10 cellular contexts compared by ENCODE assay signal in the genomic region with DNA sequence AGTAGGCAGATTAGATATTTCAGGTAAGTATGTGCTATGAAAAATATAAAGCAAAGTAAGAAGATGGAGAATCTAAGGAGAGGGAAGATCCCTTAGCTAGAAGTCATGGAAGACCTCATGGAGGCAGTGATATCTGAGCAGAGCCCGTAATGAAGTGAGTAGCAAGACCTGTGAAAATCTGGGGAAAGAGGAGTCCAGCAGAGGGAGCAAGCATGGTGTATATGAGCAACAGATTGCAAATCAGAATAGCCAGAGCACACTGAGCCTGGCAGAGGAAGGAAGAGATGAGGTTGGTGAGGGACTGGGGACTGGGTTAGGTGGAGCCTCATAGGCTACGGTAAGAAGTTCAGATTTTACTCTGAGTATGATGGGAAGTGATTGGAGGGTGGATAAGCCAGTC. TPM values are rescaled to one million over a fixed set of nuclear protein-coding genes. Genes with fewer than 3 reads are reported as not detected.
DNase-seq lines count a peak whose midpoint lies in the region; ATAC-seq and TF ChIP-seq lines count a peak whose summit lies in the region.
"Had no signal": no experiment of that assay in that cellular context is flagged by ENCODE, and none has a peak within 500 bp of the region (broad histone marks: within the 10 kb centered on the region; RNA-seq: fewer than 3 reads in every experiment).

No MANE protein-coding gene starts in this region.

- POLR2A ChIA-PET in activated CD4-positive, alpha-beta T cell treated with anti-CD3 and anti-CD28 coated beads, Interleukin-2, amount 10 ng/mL, durations not matched to agents 7 days and 5 days (lab: Charles Lee), result no interaction called here

- CTCF ChIA-PET in activated CD4-positive, alpha-beta T cell treated with anti-CD3 and anti-CD28 coated beads, Interleukin-2, amount 10 ng/mL, durations not matched to agents 7 days and 5 days (lab: Charles Lee), result interaction anchor here (1.8 kb wide), 1 partner anchor 112 kb away, joined by 6 read pairs; no protein-coding TSS in a partner anchor

- TF ChIP-seq CTCF in cardiac fibroblast (IDR thresholded peaks at IDR 0.05; ENCODE audit: low read depth, low read length) (peak; percentile 46), osteocyte (IDR thresholded peaks at IDR 0.05) (peak; percentile 43)

- H3K9me3 Mint-ChIP-seq in activated CD4-positive, alpha-beta T cell treated with anti-CD3 and anti-CD28 coated beads, Interleukin-2, amount 10 ng/mL, durations not matched to agents 7 days and 5 days, result no peaks in the 10 kb centered on the region
- H3K9me3 Mint-ChIP-seq in osteocyte (ENCODE audit: unreplicated experiment), result no peaks in the 10 kb centered on the region
- H3K9me3 Mint-ChIP-seq in activated T-helper 17 cell treated with anti-CD3 and anti-CD28 coated beads, Interleukin-2, amount 50 U/mL, for 72 hours, result no peaks in the 10 kb centered on the region
- H3K9me3 Mint-ChIP-seq: memory B cell had no signal

- DNase-seq in activated CD4-positive, alpha-beta T cell treated with anti-CD3 and anti-CD28 coated beads, Interleukin-2, amount 10 ng/mL, durations not matched to agents 7 days and 5 days, result peak; percentile 27
- no peak for DNase-seq in activated CD4-positive, alpha-beta T cell treated with anti-CD3 and anti-CD28 coated beads, Interleukin-2, amount 50 U/mL, for 48 hours
- DNase-seq in NCI-H460 (ENCODE audit: extremely low read depth, low read depth), result peak; percentile 34
- peak; percentile 58 to 60 for DNase-seq in cardiac fibroblast (ENCODE audit: low read depth in 2 of 2)
- DNase-seq in osteocyte (ENCODE audit: extremely low spot score, unreplicated experiment), result no peak
- no peak for DNase-seq in activated naive CD4-positive, alpha-beta T cell treated with anti-CD3 and anti-CD28 coated beads, Interleukin-2, amount 50 U/mL, for 16 hours

- no peaks in the 10 kb centered on the region for H3K36me3 Mint-ChIP-seq in activated CD4-positive, alpha-beta T cell treated with anti-CD3 and anti-CD28 coated beads, Interleukin-2, amount 10 ng/mL, durations not matched to agents 7 days and 5 days (ENCODE audit: low read depth)
- H3K36me3 Mint-ChIP-seq in osteocyte (ENCODE audit: unreplicated experiment), result no peaks in the 10 kb centered on the region
- no peaks in the 10 kb centered on the region for H3K36me3 Mint-ChIP-seq in activated T-helper 17 cell treated with anti-CD3 and anti-CD28 coated beads, Interleukin-2, amount 50 U/mL, for 72 hours (ENCODE audit: low read depth)
- H3K36me3 Mint-ChIP-seq: memory B cell had no signal

- no peaks in the 10 kb centered on the region for H3K4me1 Mint-ChIP-seq in activated CD4-positive, alpha-beta T cell treated with anti-CD3 and anti-CD28 coated beads, Interleukin-2, amount 10 ng/mL, durations not matched to agents 7 days and 5 days
- no peaks in the 10 kb centered on the region for H3K4me1 Mint-ChIP-seq in osteocyte (ENCODE audit: unreplicated experiment)
- H3K4me1 Mint-ChIP-seq in activated T-helper 17 cell treated with anti-CD3 and anti-CD28 coated beads, Interleukin-2, amount 50 U/mL, for 72 hours, result no peaks in the 10 kb centered on the region
- H3K4me1 Mint-ChIP-seq: memory B cell had no signal

- no peak for ATAC-seq in activated T-helper 17 cell treated with anti-CD3 and anti-CD28 coated beads, Interleukin-2, amount 50 U/mL, for 72 hours (replicated peaks)
- no peak for ATAC-seq in GM19351 (IDR thresholded peaks at IDR 0.05; ENCODE audit: unreplicated experiment)
- ATAC-seq: Right ventricle myocardium inferior had no signal

- H3K4me3 ChIP-seq in cardiac fibroblast (replicated peaks in 1 of 2; ENCODE audit: low read depth in 2 of 2, low read length in 2 of 2), result no peak overlapping the region

- H3K27me3 Mint-ChIP-seq in activated CD4-positive, alpha-beta T cell treated with anti-CD3 and anti-CD28 coated beads, Interleukin-2, amount 10 ng/mL, durations not matched to agents 7 days and 5 days, result peaks cover 7% of the 10 kb centered on the region
- H3K27me3 Mint-ChIP-seq in osteocyte (ENCODE audit: unreplicated experiment), result peaks cover 6% of the 10 kb centered on the region
- no peaks in the 10 kb centered on the region for H3K27me3 Mint-ChIP-seq in activated T-helper 17 cell treated with anti-CD3 and anti-CD28 coated beads, Interleukin-2, amount 50 U/mL, for 72 hours
- H3K27me3 Mint-ChIP-seq: memory B cell had no signal

- H3K27ac Mint-ChIP-seq in activated CD4-positive, alpha-beta T cell treated with anti-CD3 and anti-CD28 coated beads, Interleukin-2, amount 10 ng/mL, durations not matched to agents 7 days and 5 days, result no peak overlapping the region
- no peak overlapping the region for H3K27ac Mint-ChIP-seq in osteocyte (ENCODE audit: unreplicated experiment)
- no peak overlapping the region for H3K27ac Mint-ChIP-seq in activated T-helper 17 cell treated with anti-CD3 and anti-CD28 coated beads, Interleukin-2, amount 50 U/mL, for 72 hours
- H3K27ac Mint-ChIP-seq: memory B cell had no signal

- H3K4me3 Mint-ChIP-seq in activated CD4-positive, alpha-beta T cell treated with anti-CD3 and anti-CD28 coated beads, Interleukin-2, amount 10 ng/mL, durations not matched to agents 7 days and 5 days, result no peak overlapping the region
- no peak overlapping the region for H3K4me3 Mint-ChIP-seq in osteocyte (ENCODE audit: unreplicated experiment)
- no peak overlapping the region for H3K4me3 Mint-ChIP-seq in activated T-helper 17 cell treated with anti-CD3 and anti-CD28 coated beads, Interleukin-2, amount 50 U/mL, for 72 hours
- H3K4me3 Mint-ChIP-seq: memory B cell had no signal

RNA-seq across cellular contexts. Expression of gene LHFPL7, which starts 9.4 kb away (rescaled TPM):
- not detected for total RNA-seq in activated CD4-positive, alpha-beta T cell treated with anti-CD3 and anti-CD28 coated beads, Interleukin-2, amount 10 ng/mL, durations not matched to agents 7 days and 5 days
- total RNA-seq in NCI-H460 (2014; rRNA removed; shearing (Covaris generic)), result not detected in 2 replicates
- polyA plus RNA-seq in NCI-H460 (2014; cell fraction: nucleus; rRNA removed), result not detected in 2 replicates
- not detected in 2 replicates for total RNA-seq in osteocyte
- not detected for total RNA-seq in activated T-helper 17 cell treated with anti-CD3 and anti-CD28 coated beads, Interleukin-2, amount 50 U/mL, for 72 hours
- total RNA-seq: Right ventricle myocardium inferior had no signal

RNA-seq across cellular contexts. Expression of gene KIAA1671, which starts 15.4 kb away (rescaled TPM):
- 10 to 100 TPM; 25.4 to 27.0 TPM for total RNA-seq in activated CD4-positive, alpha-beta T cell treated with anti-CD3 and anti-CD28 coated beads, Interleukin-2, amount 10 ng/mL, durations not matched to agents 7 days and 5 days
- total RNA-seq in NCI-H460 (2014; rRNA removed; shearing (Covaris generic)), result 7.1 and 7.5 TPM in 2 replicates
- 2.8 and 5.3 TPM in 2 replicates for polyA plus RNA-seq in NCI-H460 (2014; cell fraction: nucleus; rRNA removed)
- total RNA-seq in osteocyte, result 8.3 and 10.0 TPM in 2 replicates
- 1 to 10 TPM; 5.9 to 6.0 TPM for total RNA-seq in activated T-helper 17 cell treated with anti-CD3 and anti-CD28 coated beads, Interleukin-2, amount 50 U/mL, for 72 hours

Comparison
In these comparisons a context has a peak if more than half of its experiments do, and no peak if none do; other contexts are left out.
1. DNase-seq: peak in activated CD4-positive, alpha-beta T cell treated with anti-CD3 and anti-CD28 coated beads, Interleukin-2, amount 10 ng/mL, durations not matched to agents 7 days and 5 days (single experiment), NCI-H460 (single experiment) and cardiac fibroblast (2 of 2); none in activated CD4-positive, alpha-beta T cell treated with anti-CD3 and anti-CD28 coated beads, Interleukin-2, amount 50 U/mL, for 48 hours (0 of 2), osteocyte (single experiment) and activated naive CD4-positive, alpha-beta T cell treated with anti-CD3 and anti-CD28 coated beads, Interleukin-2, amount 50 U/mL, for 16 hours (single experiment).